11 cellular contexts compared by ENCODE assay signal in the genomic region with DNA sequence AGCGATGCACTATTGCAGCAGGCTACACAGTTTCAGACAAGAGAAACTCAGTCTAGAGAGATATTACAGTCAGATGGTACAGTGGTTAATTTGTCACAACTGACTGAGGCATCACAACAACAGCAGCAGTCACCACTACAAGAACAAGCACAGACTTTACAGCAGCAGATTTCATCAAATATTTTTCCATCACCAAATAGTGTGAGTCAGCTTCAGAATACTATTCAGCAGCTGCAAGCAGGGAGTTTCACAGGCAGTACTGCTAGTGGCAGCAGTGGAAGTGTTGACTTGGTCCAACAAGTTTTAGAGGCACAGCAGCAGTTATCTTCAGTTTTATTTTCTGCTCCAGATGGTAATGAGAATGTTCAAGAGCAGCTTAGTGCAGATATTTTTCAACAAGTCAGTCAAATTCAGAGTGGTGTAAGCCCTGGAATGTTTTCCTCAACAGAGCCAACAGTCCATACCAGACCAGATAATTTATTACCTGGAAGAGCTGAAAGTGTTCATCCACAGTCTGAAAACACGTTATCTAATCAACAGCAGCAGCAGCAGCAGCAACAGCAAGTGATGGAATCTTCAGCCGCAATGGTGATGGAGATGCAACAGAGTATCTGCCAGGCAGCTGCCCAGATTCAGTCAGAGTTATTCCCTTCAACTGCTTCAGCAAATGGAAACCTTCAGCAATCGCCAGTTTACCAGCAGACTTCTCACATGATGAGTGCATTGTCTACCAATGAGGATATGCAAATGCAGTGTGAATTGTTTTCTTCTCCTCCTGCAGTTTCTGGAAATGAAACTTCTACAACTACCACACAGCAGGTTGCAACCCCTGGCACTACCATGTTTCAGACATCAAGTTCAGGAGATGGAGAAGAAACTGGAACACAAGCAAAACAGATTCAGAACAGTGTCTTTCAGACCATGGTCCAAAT. TPM values are rescaled to one million over a fixed set of nuclear protein-coding genes. Genes with fewer than 3 reads are reported as not detected.
A peak's percentile ranks its signal among the peaks of the same experiment; 100 is the strongest.
DNase-seq lines count a peak whose midpoint lies in the region; ATAC-seq, FAIRE-seq and TF ChIP-seq lines count a peak whose summit lies in the region.
"Had no signal": no experiment of that assay in that cellular context is flagged by ENCODE, and none has a peak within 500 bp of the region (broad histone marks: within the 10 kb centered on the region; RNA-seq: fewer than 3 reads in every experiment).

No MANE protein-coding gene starts in this region.

- no peak overlapping the region for H2AFZ ChIP-seq in osteoblast (ENCODE audit: low read length)

- H3K9me3 ChIP-seq in osteoblast (ENCODE audit: low read depth, low read length) = no peaks in the 10 kb centered on the region

- FAIRE-seq in bronchial epithelial cell (lab: Jason Lieb, UNC) = no peak
- FAIRE-seq: G401.6 had no signal

- peak overlapping the region; percentile 15; the same call in 1 of the 2 replicates for H3K4me3 Mint-ChIP-seq in HFFc6

- H4K20me1 ChIP-seq in osteoblast (ENCODE audit: insufficient read depth, low read length) = peaks cover 10% of the 10 kb centered on the region

- H3K27me3 ChIP-seq in bronchial epithelial cell (ENCODE audit: control insufficient read depth, insufficient read depth, low read length) = no peaks in the 10 kb centered on the region
- no peaks in the 10 kb centered on the region for H3K27me3 ChIP-seq in osteoblast (ENCODE audit: insufficient read depth, low read length)

- no peaks in the 10 kb centered on the region for H3K9me3 Mint-ChIP-seq in HFFc6

- ATAC-seq in GM21529 (IDR thresholded peaks at IDR 0.05; ENCODE audit: unreplicated experiment) = no peak

- DNase-seq in SIG-M5 treated with dmso at 0.1 percent for 504 hours (lab: John Stamatoyannopoulos, UW; ENCODE audit: unreplicated experiment) = peak; percentile 20
- DNase-seq in SIG-M5 (lab: John Stamatoyannopoulos, UW) = no peak
- DNase-seq in HFFc6 = peak; percentile 64
- peak; percentile 52 for DNase-seq in bronchial epithelial cell (ENCODE audit: low read depth)
- DNase-seq in osteoblast (ENCODE audit: insufficient read length, low spot score, missing footprints) = peak; percentile 21
- no peak for DNase-seq in AML-193 (lab: John Stamatoyannopoulos, UW)
- no peak for DNase-seq in NCI-H226
- DNase-seq: central memory CD4-positive, alpha-beta T cell had no signal

- H3K79me2 ChIP-seq in osteoblast (ENCODE audit: insufficient read depth, low read length) = peaks cover 19% of the 10 kb centered on the region

- H3K4me1 Mint-ChIP-seq in HFFc6 (ENCODE audit: low read depth) = peaks cover 42% of the 10 kb centered on the region

- peak overlapping the region; percentile 50 for H3K27ac Mint-ChIP-seq in HFFc6

- H3K4me2 ChIP-seq in osteoblast (ENCODE audit: insufficient read depth, low read length) = no peak overlapping the region

- H3K36me3 ChIP-seq in bronchial epithelial cell (ENCODE audit: control insufficient read depth, insufficient read depth, low read length) = peaks cover 12% of the 10 kb centered on the region
- peaks cover 70% of the 10 kb centered on the region for H3K36me3 ChIP-seq in osteoblast (ENCODE audit: insufficient read depth, low read length)

- H3K27ac ChIP-seq in osteoblast (ENCODE audit: low read depth, low read length) = peak overlapping the region; percentile 12
- H3K27ac ChIP-seq: 22Rv1 had no signal

- H3K4me3 ChIP-seq in bronchial epithelial cell (ENCODE audit: low read depth, low read length) (no peak overlapping the region), osteoblast (ENCODE audit: insufficient read depth, low read length) (no peak overlapping the region)

- TF ChIP-seq CTCF in HFFc6 (IDR thresholded peaks at IDR 0.05) = no peak
- no peak for TF ChIP-seq CTCF in bronchial epithelial cell (IDR thresholded peaks at IDR 0.05; ENCODE audit: insufficient read depth, low read length, severe bottlenecking)
- TF ChIP-seq CTCF in osteoblast (IDR thresholded peaks at IDR 0.05; ENCODE audit: extremely low read depth, low read depth, low read length) = no peak

- H3K4me1 ChIP-seq in osteoblast (ENCODE audit: insufficient read depth, low read length) = no peaks in the 10 kb centered on the region

- H3K36me3 Mint-ChIP-seq in HFFc6 (ENCODE audit: low read depth) = peaks cover 57% of the 10 kb centered on the region

- H3K27me3 Mint-ChIP-seq in HFFc6 (ENCODE audit: insufficient read depth) = peaks cover 24% of the 10 kb centered on the region

RNA-seq across cellular contexts. Expression of gene NQO1, which starts 34.1 kb away (rescaled TPM):
- total RNA-seq in HFFc6 (2021; fragmentation: NEBNext Ultra II Directional; extraction: Animal tissue kit (Norgen Biotek cat#: 25700)) = 100 to 1,000 TPM; 248 to 801 (median 737) TPM
- 93.2 and 107 TPM in 2 replicates for total RNA-seq in bronchial epithelial cell
- total RNA-seq in osteoblast = 327 TPM in 2 replicates

Comparison
In these comparisons a context has a peak if more than half of its experiments do, and no peak if none do; other contexts are left out.
1. DNase-seq: peak in SIG-M5 treated with dmso at 0.1 percent for 504 hours (single experiment), HFFc6 (single experiment), bronchial epithelial cell (single experiment) and osteoblast (single experiment); none in SIG-M5 (single experiment), AML-193 (0 of 2) and NCI-H226 (single experiment).